ENCODE assay signal across 1 cellular context in genomic region chr12:68245071-68246021, GRCh38.
TF ChIP-seq lines count a peak whose summit lies in the region.

No MANE protein-coding gene starts in this region.

TF ChIP-seq in IMR-90, 13 proteins besides CTCF, POLR2A, EP300 and RAD21 (continued from another document):
- TF ChIP-seq, protein P1, sequence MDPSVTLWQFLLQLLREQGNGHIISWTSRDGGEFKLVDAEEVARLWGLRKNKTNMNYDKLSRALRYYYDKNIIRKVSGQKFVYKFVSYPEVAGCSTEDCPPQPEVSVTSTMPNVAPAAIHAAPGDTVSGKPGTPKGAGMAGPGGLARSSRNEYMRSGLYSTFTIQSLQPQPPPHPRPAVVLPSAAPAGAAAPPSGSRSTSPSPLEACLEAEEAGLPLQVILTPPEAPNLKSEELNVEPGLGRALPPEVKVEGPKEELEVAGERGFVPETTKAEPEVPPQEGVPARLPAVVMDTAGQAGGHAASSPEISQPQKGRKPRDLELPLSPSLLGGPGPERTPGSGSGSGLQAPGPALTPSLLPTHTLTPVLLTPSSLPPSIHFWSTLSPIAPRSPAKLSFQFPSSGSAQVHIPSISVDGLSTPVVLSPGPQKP (IDR thresholded peaks at IDR 0.05; ENCODE audit: borderline replicate concordance, low read depth, low read length), result no peak
- TF ChIP-seq MAFK (IDR thresholded peaks at IDR 0.05; ENCODE audit: low read depth, low read length) (no peak), RCOR1 (IDR thresholded peaks at IDR 0.05; ENCODE audit: insufficient replicate concordance, low read length) (no peak), USF2 (IDR thresholded peaks at IDR 0.05; ENCODE audit: low read depth, low read length) (no peak), BHLHE40 (IDR thresholded peaks at IDR 0.05; ENCODE audit: low read depth, low read length) (no peak)
TF ChIP-seq in IMR-90: peak in this region for 0.
